ENCODE assay signal across 17 cellular contexts in genomic region chr18:74617486-74617885, GRCh38. TPM values are rescaled to one million over a fixed set of nuclear protein-coding genes. Genes with fewer than 3 reads are reported as not detected.
DNase-seq lines count a peak whose midpoint lies in the region; ATAC-seq and TF ChIP-seq lines count a peak whose summit lies in the region.
"Had no signal": no experiment of that assay in that cellular context is flagged by ENCODE, and none has a peak within 500 bp of the region (broad histone marks: within the 10 kb centered on the region; RNA-seq: fewer than 3 reads in every experiment).

No MANE protein-coding gene starts in this region.

- H3K9me3 Mint-ChIP-seq in glutamatergic neuron (ENCODE audit: unreplicated experiment), result no peaks in the 10 kb centered on the region
- H3K9me3 Mint-ChIP-seq: CD4-positive, alpha-beta T cell; CD8-positive, alpha-beta T cell had no signal

- no peaks in the 10 kb centered on the region for H3K36me3 Mint-ChIP-seq in glutamatergic neuron (ENCODE audit: unreplicated experiment)
- H3K36me3 Mint-ChIP-seq: CD8-positive, alpha-beta T cell had no signal

- H3K27ac Mint-ChIP-seq in glutamatergic neuron (ENCODE audit: unreplicated experiment), result no peak overlapping the region
- H3K27ac Mint-ChIP-seq: B cell; CD4-positive, alpha-beta T cell; CD8-positive, alpha-beta T cell had no signal

- no peak for TF ChIP-seq CTCF in glutamatergic neuron (IDR thresholded peaks at IDR 0.05; ENCODE audit: partially characterized antibody, unreplicated experiment)

- peak; percentile 82 for DNase-seq in G401 (ENCODE audit: low spot score)
- DNase-seq in cerebellar cortex (ENCODE audit: low spot score), result peak; percentile 73
- DNase-seq in dermis blood vessel endothelial cell, result peak; percentile 33
- DNase-seq in glutamatergic neuron, result peak; percentile 32
- no peak for DNase-seq in RPMI8226
- DNase-seq: AML-193; Caco-2; Calu3; CD4-positive, alpha-beta T cell; CD8-positive, alpha-beta T cell; DMS79 treated with DMSO at 0.1 percent for 48 hours; GDM1 had no signal

- no peak for ATAC-seq in GM21529 (IDR thresholded peaks at IDR 0.05; ENCODE audit: unreplicated experiment)
- no peak for ATAC-seq in GM18870 (IDR thresholded peaks at IDR 0.05; ENCODE audit: unreplicated experiment)
- ATAC-seq: A549; CD8-positive, alpha-beta T cell; GM12878 had no signal

- H3K4me1 Mint-ChIP-seq in glutamatergic neuron (ENCODE audit: low read depth, unreplicated experiment), result no peaks in the 10 kb centered on the region

- H3K4me3 Mint-ChIP-seq in glutamatergic neuron (ENCODE audit: unreplicated experiment), result no peak overlapping the region
- H3K4me3 Mint-ChIP-seq: B cell; CD4-positive, alpha-beta T cell; CD8-positive, alpha-beta T cell had no signal

- in situ Hi-C loops in G401 (cut with HindIII; ENCODE audit: low sequenced_read_pairs), result no loop called here

- H3K27me3 Mint-ChIP-seq in glutamatergic neuron (ENCODE audit: unreplicated experiment), result no peaks in the 10 kb centered on the region
- H3K27me3 Mint-ChIP-seq: B cell; CD4-positive, alpha-beta T cell had no signal

RNA-seq across cellular contexts. Expression of gene ZNF407, which starts 19.8 kb away (rescaled TPM):
- 3.8 and 12.6 TPM in 2 replicates for total RNA-seq in G401 (2014; rRNA removed; shearing (Covaris generic))
- total RNA-seq in dermis blood vessel endothelial cell, result 22.8 and 24.0 TPM in 2 replicates
- total RNA-seq in glutamatergic neuron (ENCODE audit: unreplicated experiment), result 15.8 TPM
